21 cellular contexts compared by ENCODE assay signal in the genomic region with DNA sequence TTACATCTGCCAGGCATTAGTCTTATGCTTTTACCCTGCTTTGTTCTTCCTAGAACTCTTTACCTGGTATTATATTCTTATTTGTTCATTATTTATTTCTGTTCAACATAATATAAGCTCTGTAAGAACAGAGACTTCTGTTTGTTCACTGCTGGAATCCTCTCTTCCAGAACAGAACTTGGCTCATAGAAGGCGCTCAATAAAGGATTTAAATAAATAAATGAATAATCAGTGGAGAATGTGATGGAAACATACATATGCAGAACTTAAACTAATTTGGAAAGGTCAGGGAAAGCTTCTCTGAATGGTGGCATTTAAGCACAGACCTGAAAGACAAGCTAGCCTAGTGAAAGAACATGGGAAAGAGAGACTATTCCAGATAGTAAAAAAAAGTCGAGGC.
"Had no signal": no experiment of that assay in that cellular context is flagged by ENCODE, and none has a peak within 500 bp of the region (broad histone marks: within the 10 kb centered on the region; RNA-seq: fewer than 3 reads in every experiment).

No MANE protein-coding gene starts in this region.

- H3K27ac ChIP-seq: dorsolateral prefrontal cortex, epithelial cell of prostate, ovary, right lobe of liver, stomach, tibial artery had no signal

- DNase-seq: dorsolateral prefrontal cortex; effector CD4-positive, alpha-beta T cell; kidney; natural killer cell; occipital lobe; ovary; posterior cingulate gyrus; right lobe of liver; small intestine; stimulated activated CD4-positive, alpha-beta T cell treated with anti-CD3 and anti-CD28 coated beads, Interleukin-2, amount 100 ng/mL, for 24 hours; stimulated activated CD4-positive, alpha-beta T cell treated with anti-CD3 and anti-CD28 coated beads, Interleukin-4, amount 100 ng/mL, for 24 hours; stimulated activated naive CD4-positive, alpha-beta T cell treated with Interleukin-2 at 50 U/mL for 16 hours; stomach; tibial artery had no signal

- H3K4me3 Mint-ChIP-seq: memory B cell; natural killer cell; stimulated activated effector memory CD8-positive, alpha-beta T cell treated with anti-CD3 and anti-CD28 coated beads, Interleukin-12 subunit alpha, Interleukin-12 subunit beta, amount 100 ng/mL, for 72 hours; type B pancreatic cell had no signal

- H3K36me3 ChIP-seq: ovary, right lobe of liver, tibial artery had no signal

- H3K4me3 ChIP-seq: dorsolateral prefrontal cortex, lung, ovary, right lobe of liver, stomach, tibial artery had no signal

- H3K27ac Mint-ChIP-seq: memory B cell; natural killer cell; stimulated activated effector memory CD8-positive, alpha-beta T cell treated with anti-CD3 and anti-CD28 coated beads, Interleukin-12 subunit alpha, Interleukin-12 subunit beta, amount 100 ng/mL, for 72 hours; type B pancreatic cell had no signal

- H3K4me1 Mint-ChIP-seq: memory B cell; stimulated activated effector memory CD8-positive, alpha-beta T cell treated with anti-CD3 and anti-CD28 coated beads, Interleukin-12 subunit alpha, Interleukin-12 subunit beta, amount 100 ng/mL, for 72 hours had no signal

- H3K27me3 ChIP-seq: dorsolateral prefrontal cortex, ovary, right lobe of liver, stomach, tibial artery had no signal

- H3K4me1 ChIP-seq: right lobe of liver had no signal

- H3K27me3 Mint-ChIP-seq: type B pancreatic cell had no signal

- H3K9me3 ChIP-seq: ovary, right lobe of liver, stomach, tibial artery had no signal

- H3K36me3 Mint-ChIP-seq: memory B cell; stimulated activated effector memory CD8-positive, alpha-beta T cell treated with anti-CD3 and anti-CD28 coated beads, Interleukin-12 subunit alpha, Interleukin-12 subunit beta, amount 100 ng/mL, for 72 hours had no signal

- H3K9me3 Mint-ChIP-seq: memory B cell; natural killer cell; stimulated activated effector memory CD8-positive, alpha-beta T cell treated with anti-CD3 and anti-CD28 coated beads, Interleukin-12 subunit alpha, Interleukin-12 subunit beta, amount 100 ng/mL, for 72 hours; type B pancreatic cell had no signal

- ATAC-seq: esophagus mucosa; left lobe of liver; natural killer cell; right lobe of liver; stimulated activated effector memory CD8-positive, alpha-beta T cell treated with anti-CD3 and anti-CD28 coated beads, Interleukin-12 subunit alpha, Interleukin-12 subunit beta, amount 100 ng/mL, for 72 hours had no signal
